16 cellular contexts compared by ENCODE assay signal in genomic region chr10:26627320-26627719, GRCh38.
DNase-seq lines count a peak whose midpoint lies in the region; ATAC-seq and TF ChIP-seq lines count a peak whose summit lies in the region.
"Had no signal": no experiment of that assay in that cellular context is flagged by ENCODE, and none has a peak within 500 bp of the region (broad histone marks: within the 10 kb centered on the region; RNA-seq: fewer than 3 reads in every experiment).

No MANE protein-coding gene starts in this region.

- no peaks in the 10 kb centered on the region for H3K9me3 ChIP-seq in mucosa of descending colon
- H3K9me3 ChIP-seq: SJCRH30 had no signal

- intact Hi-C loops in mucosa of descending colon (cut with DNase I, micrococcal nuclease): no loop called here

- CTCF ChIA-PET in WTC11 (lab: Charles Lee): interaction anchor here (1.0 to 1.4 kb wide), 2 partner anchors 16 to 20 kb away, joined by 3 read pairs; no protein-coding TSS in a partner anchor

- H3K4me3 Mint-ChIP-seq in WTC11: no peak overlapping the region

- DNase-seq in ELR (ENCODE audit: low read depth): peak; percentile 37
- DNase-seq in WTC11 (ENCODE audit: low spot score): peak; percentile 29
- DNase-seq in mucosa of descending colon: no peak
- DNase-seq in activated CD8-positive, alpha-beta memory T cell treated with anti-CD3 and anti-CD28 coated beads, Interleukin-2, amount 50 U/mL, for 4 hours: no peak
- DNase-seq: activated CD4-positive, alpha-beta T cell treated with anti-CD3 and anti-CD28 coated beads for 48 hours; activated gamma-delta T cell; DMS79 treated with DMSO at 0.1 percent for 48 hours; KG1; kidney; NCI-H2227 treated with DMSO at 0.1 percent for 48 hours; stimulated activated CD4-positive, alpha-beta T cell treated with anti-CD3 and anti-CD28 coated beads, Interleukin-12 subunit alpha, Interleukin-12 subunit beta, amount 100 ng/mL, for 4 hours; stimulated activated CD8-positive, alpha-beta memory T cell treated with anti-CD3 and anti-CD28 coated beads, Interleukin-4, amount 100 ng/mL, for 48 hours had no signal

- POLR2A ChIA-PET in WTC11 (lab: Charles Lee): no interaction called here

- no peak overlapping the region for H3K27ac Mint-ChIP-seq in WTC11

- peaks cover 2% of the 10 kb centered on the region for H3K4me1 ChIP-seq in mucosa of descending colon (ENCODE audit: low read depth)
- H3K4me1 ChIP-seq: SJCRH30 had no signal

- ATAC-seq in HG02938 (IDR thresholded peaks at IDR 0.05; ENCODE audit: unreplicated experiment): peak; percentile 43
- peak; percentile 88 for ATAC-seq in WTC11
- ATAC-seq in mucosa of descending colon: peak; percentile 36
- ATAC-seq in HG03280 (IDR thresholded peaks at IDR 0.05; ENCODE audit: unreplicated experiment): no peak
- no peak for ATAC-seq in HG03457 (IDR thresholded peaks at IDR 0.05; ENCODE audit: unreplicated experiment)

- H3K4me1 Mint-ChIP-seq in WTC11: no peaks in the 10 kb centered on the region; the same call in 1 of the 2 replicates

- no peak for TF ChIP-seq CTCF in WTC11 (IDR thresholded peaks at IDR 0.05)
- TF ChIP-seq CTCF in mucosa of descending colon (IDR thresholded peaks at IDR 0.05): no peak

- no peaks in the 10 kb centered on the region for H3K36me3 ChIP-seq in mucosa of descending colon (ENCODE audit: low read depth)
- H3K36me3 ChIP-seq: SJCRH30 had no signal

- H3K9me3 Mint-ChIP-seq in WTC11: peaks cover 12% of the 10 kb centered on the region

- H3K4me3 ChIP-seq in mucosa of descending colon: no peak overlapping the region
- H3K4me3 ChIP-seq: SJCRH30 had no signal

- H3K36me3 Mint-ChIP-seq in WTC11: no peaks in the 10 kb centered on the region

- H3K27me3 Mint-ChIP-seq in WTC11 (ENCODE audit: low read depth): peaks cover 10% of the 10 kb centered on the region

TF ChIP-seq in WTC11, 78 proteins besides CTCF, POLR2A, EP300 and RAD21:
- TF ChIP-seq PRDM15 (CRISPR knock-in tag; IDR thresholded peaks at IDR 0.05): peak; percentile 30; the same call in 1 of the 2 replicates
- TF ChIP-seq, protein P1, sequence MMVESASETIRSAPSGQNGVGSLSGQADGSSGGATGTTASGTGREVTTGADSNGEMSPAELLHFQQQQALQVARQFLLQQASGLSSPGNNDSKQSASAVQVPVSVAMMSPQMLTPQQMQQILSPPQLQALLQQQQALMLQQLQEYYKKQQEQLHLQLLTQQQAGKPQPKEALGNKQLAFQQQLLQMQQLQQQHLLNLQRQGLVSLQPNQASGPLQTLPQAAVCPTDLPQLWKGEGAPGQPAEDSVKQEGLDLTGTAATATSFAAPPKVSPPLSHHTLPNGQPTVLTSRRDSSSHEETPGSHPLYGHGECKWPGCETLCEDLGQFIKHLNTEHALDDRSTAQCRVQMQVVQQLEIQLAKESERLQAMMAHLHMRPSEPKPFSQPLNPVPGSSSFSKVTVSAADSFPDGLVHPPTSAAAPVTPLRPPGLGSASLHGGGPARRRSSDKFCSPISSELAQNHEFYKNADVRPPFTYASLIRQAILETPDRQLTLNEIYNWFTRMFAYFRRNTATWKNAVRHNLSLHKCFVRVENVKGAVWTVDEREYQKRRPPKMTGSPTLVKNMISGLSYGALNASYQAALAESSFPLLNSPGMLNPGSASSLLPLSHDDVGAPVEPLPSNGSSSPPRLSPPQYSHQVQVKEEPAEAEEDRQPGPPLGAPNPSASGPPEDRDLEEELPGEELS (CRISPR knock-in tag; IDR thresholded peaks at IDR 0.05): no peak

Comparison
In these comparisons a context has a peak if more than half of its experiments do, and no peak if none do; other contexts are left out.
1. DNase-seq: peak in ELR (single experiment) and WTC11 (single experiment); none in mucosa of descending colon (0 of 3) and activated CD8-positive, alpha-beta memory T cell treated with anti-CD3 and anti-CD28 coated beads, Interleukin-2, amount 50 U/mL, for 4 hours (single experiment).
2. ATAC-seq: peak in HG02938 (single experiment), WTC11 (single experiment) and mucosa of descending colon (single experiment); none in HG03280 (single experiment) and HG03457 (single experiment).